9 cellular contexts compared by ENCODE assay signal in the genomic region with DNA sequence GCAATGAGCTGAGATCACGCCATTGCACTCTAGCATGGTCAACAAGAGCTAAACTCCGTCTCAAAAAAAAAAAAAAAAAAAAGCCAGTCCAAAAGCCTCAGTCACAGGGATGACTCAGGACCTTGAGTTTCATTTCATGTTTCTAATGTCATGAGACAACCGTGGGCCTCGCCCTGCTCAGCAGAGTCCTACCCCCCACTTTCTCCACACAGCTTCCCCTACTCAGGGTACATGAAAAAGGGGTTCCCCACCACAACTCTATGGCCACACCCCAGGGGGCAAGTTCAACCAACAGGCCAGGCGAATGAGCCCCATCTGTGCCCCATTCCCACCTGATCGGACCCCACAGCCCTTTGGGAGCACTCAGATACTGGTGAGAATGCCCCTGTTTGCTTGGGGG. TPM values are rescaled to one million over a fixed set of nuclear protein-coding genes. Genes with fewer than 3 reads are reported as not detected.
DNase-seq lines count a peak whose midpoint lies in the region; ATAC-seq and TF ChIP-seq lines count a peak whose summit lies in the region.
"Had no signal": no experiment of that assay in that cellular context is flagged by ENCODE, and none has a peak within 500 bp of the region (broad histone marks: within the 10 kb centered on the region; RNA-seq: fewer than 3 reads in every experiment).

No MANE protein-coding gene starts in this region.

- H3K27ac Mint-ChIP-seq in CD4-positive, CD25-positive, alpha-beta regulatory T cell, result no peak overlapping the region
- no peak overlapping the region for H3K27ac Mint-ChIP-seq in activated T-helper 17 cell treated with anti-CD3 and anti-CD28 coated beads, Interleukin-2, amount 50 U/mL, for 72 hours

- DNase-seq in CD4-positive, CD25-positive, alpha-beta regulatory T cell, result peak in 1 of 3 donors; percentile 65
- DNase-seq in stromal cell of bone marrow (ENCODE audit: low read depth) (peak; percentile 19), NCI-H2081 (lab: John Stamatoyannopoulos, UW) (no peak), dorsolateral prefrontal cortex (no peak), NCI-H2107 (lab: John Stamatoyannopoulos, UW) (no peak)
- DNase-seq: pancreas had no signal

- H3K9me3 Mint-ChIP-seq in CD4-positive, CD25-positive, alpha-beta regulatory T cell, result no peaks in the 10 kb centered on the region
- H3K9me3 Mint-ChIP-seq in activated T-helper 17 cell treated with anti-CD3 and anti-CD28 coated beads, Interleukin-2, amount 50 U/mL, for 72 hours, result no peaks in the 10 kb centered on the region

- no peaks in the 10 kb centered on the region for H3K9me3 ChIP-seq in CD4-positive, CD25-positive, alpha-beta regulatory T cell (ENCODE audit: control insufficient read depth in 2 of 2, low read length in 2 of 2)
- H3K9me3 ChIP-seq: pancreas had no signal

- intact Hi-C loops in dorsolateral prefrontal cortex (cut with DNase I), result no loop called here

- H3K36me3 Mint-ChIP-seq in CD4-positive, CD25-positive, alpha-beta regulatory T cell, result no peaks in the 10 kb centered on the region
- H3K36me3 Mint-ChIP-seq in activated T-helper 17 cell treated with anti-CD3 and anti-CD28 coated beads, Interleukin-2, amount 50 U/mL, for 72 hours (ENCODE audit: low read depth), result no peaks in the 10 kb centered on the region

- H3K27ac ChIP-seq in CD4-positive, CD25-positive, alpha-beta regulatory T cell (ENCODE audit: insufficient read depth, low read length, poor library complexity, severe bottlenecking), result no peak overlapping the region
- no peak overlapping the region for H3K27ac ChIP-seq in dorsolateral prefrontal cortex

- no peak overlapping the region for H3K4me3 ChIP-seq in CD4-positive, CD25-positive, alpha-beta regulatory T cell (ENCODE audit: low read depth, low read length)
- H3K4me3 ChIP-seq in dorsolateral prefrontal cortex, result no peak overlapping the region
- H3K4me3 ChIP-seq: pancreas had no signal

- H3K4me1 Mint-ChIP-seq in CD4-positive, CD25-positive, alpha-beta regulatory T cell, result peaks cover 0 to 2% (median 0%) of the 10 kb centered on the region in 4 donors
- no peaks in the 10 kb centered on the region for H3K4me1 Mint-ChIP-seq in activated T-helper 17 cell treated with anti-CD3 and anti-CD28 coated beads, Interleukin-2, amount 50 U/mL, for 72 hours

- H3K27me3 ChIP-seq in CD4-positive, CD25-positive, alpha-beta regulatory T cell (ENCODE audit: control insufficient read depth, insufficient read depth, low read length), result no peaks in the 10 kb centered on the region
- H3K27me3 ChIP-seq in dorsolateral prefrontal cortex, result no peaks in the 10 kb centered on the region
- H3K27me3 ChIP-seq: pancreas had no signal

- H3K4me1 ChIP-seq in CD4-positive, CD25-positive, alpha-beta regulatory T cell (ENCODE audit: control insufficient read depth, insufficient read depth, low read length, poor library complexity, severe bottlenecking), result no peaks in the 10 kb centered on the region
- H3K4me1 ChIP-seq: pancreas had no signal

- no peaks in the 10 kb centered on the region for H3K36me3 ChIP-seq in CD4-positive, CD25-positive, alpha-beta regulatory T cell (ENCODE audit: control insufficient read depth, insufficient read depth, low read length)
- H3K36me3 ChIP-seq: pancreas had no signal

- H3K4me3 Mint-ChIP-seq in CD4-positive, CD25-positive, alpha-beta regulatory T cell, result no peak overlapping the region
- no peak overlapping the region for H3K4me3 Mint-ChIP-seq in activated T-helper 17 cell treated with anti-CD3 and anti-CD28 coated beads, Interleukin-2, amount 50 U/mL, for 72 hours

- no peak for TF ChIP-seq CTCF in dorsolateral prefrontal cortex (IDR thresholded peaks at IDR 0.05 in 54 of 56, conservative IDR thresholded peaks at IDR 0.05 in 2 of 56; ENCODE audit: low read depth in 1 of 56, partially characterized antibody in 56 of 56)

- peaks cover 4% of the 10 kb centered on the region for H3K27me3 Mint-ChIP-seq in CD4-positive, CD25-positive, alpha-beta regulatory T cell
- H3K27me3 Mint-ChIP-seq in activated T-helper 17 cell treated with anti-CD3 and anti-CD28 coated beads, Interleukin-2, amount 50 U/mL, for 72 hours, result no peaks in the 10 kb centered on the region

- ATAC-seq in CD4-positive, CD25-positive, alpha-beta regulatory T cell (ENCODE audit: low read depth in 2 of 2), result peak; percentile 28 to 58
- peak; percentile 97 for ATAC-seq in GM19351 (IDR thresholded peaks at IDR 0.05; ENCODE audit: unreplicated experiment)
- peak; percentile 88 for ATAC-seq in HG03159 (IDR thresholded peaks at IDR 0.05; ENCODE audit: unreplicated experiment)
- ATAC-seq in activated T-helper 17 cell treated with anti-CD3 and anti-CD28 coated beads, Interleukin-2, amount 50 U/mL, for 72 hours (replicated peaks), result peak; percentile 94

RNA-seq across cellular contexts. Expression of a gene that starts 24.3 kb away (rescaled TPM):
- total RNA-seq in CD4-positive, CD25-positive, alpha-beta regulatory T cell, result 93.0 TPM
- 10 to 100 TPM; 45.8 to 62.0 (median 54.2) TPM for polyA plus RNA-seq in CD4-positive, CD25-positive, alpha-beta regulatory T cell
- total RNA-seq in activated T-helper 17 cell treated with anti-CD3 and anti-CD28 coated beads, Interleukin-2, amount 50 U/mL, for 72 hours, result 1 to 10 TPM; 2.1 to 4.0 TPM
- total RNA-seq in dorsolateral prefrontal cortex, result 10 to 100 TPM in 94 of 120 experiments, 1 to 10 TPM in 26; 5.2 to 20.6 (median 12.1) TPM

Comparison
In these comparisons a context has a peak if more than half of its experiments do, and no peak if none do; other contexts are left out.
1. ATAC-seq: peak in every context shown above with its lines; median percentile 97 in GM19351; 94 in activated T-helper 17 cell treated with anti-CD3 and anti-CD28 coated beads, Interleukin-2, amount 50 U/mL, for 72 hours; 88 in HG03159; 43 in CD4-positive, CD25-positive, alpha-beta regulatory T cell.